1 cellular context compared by ENCODE assay signal in genomic region chr11:75562048-75562835, GRCh38.
TF ChIP-seq lines count a peak whose summit lies in the region.

TSS of gene SERPINH1 (plus strand) at chr11:75562253. CDS start at chr11:75566350, 4,097 bp downstream.

TF ChIP-seq in HepG2, 621 proteins besides CTCF, POLR2A, EP300 and RAD21 (continued from another document and continues in another):
- TF ChIP-seq E2F2 (CRISPR knock-in tag; IDR thresholded peaks at IDR 0.05; ENCODE audit: borderline replicate concordance) (no peak), JUND (CRISPR knock-in tag; IDR thresholded peaks at IDR 0.05) (no peak), ZNF18 (CRISPR knock-in tag; IDR thresholded peaks at IDR 0.05; ENCODE audit: insufficient replicate concordance) (peak; percentile 67), ZMYM4 (CRISPR knock-in tag; IDR thresholded peaks at IDR 0.05) (peak; percentile 30), KDM2A (CRISPR knock-in tag; IDR thresholded peaks at IDR 0.05; ENCODE audit: borderline replicate concordance, low read depth) (0 out of 2 replicates have a peak, but pooled peaks have one; percentile 35), PRDM4 (CRISPR knock-in tag; IDR thresholded peaks at IDR 0.05; ENCODE audit: borderline replicate concordance) (no peak), SMC3 (IDR thresholded peaks at IDR 0.05; ENCODE audit: low read length) (no peak), ZNF615 (CRISPR knock-in tag; IDR thresholded peaks at IDR 0.05; ENCODE audit: borderline replicate concordance) (no peak), ZNF101 (CRISPR knock-in tag; IDR thresholded peaks at IDR 0.05; ENCODE audit: borderline replicate concordance, low read depth) (no peak), ATAD3A (CRISPR knock-in tag; IDR thresholded peaks at IDR 0.05) (no peak), SP2 (CRISPR knock-in tag; IDR thresholded peaks at IDR 0.05) (peak; percentile 66), MLLT10 (CRISPR knock-in tag; IDR thresholded peaks at IDR 0.05) (no peak), ZNF710 (CRISPR knock-in tag; IDR thresholded peaks at IDR 0.05; ENCODE audit: borderline replicate concordance) (no peak; the same call in 1 of the 2 replicates), TAF15 (IDR thresholded peaks at IDR 0.05; ENCODE audit: low read depth, low read length, poor library complexity, severe bottlenecking) (no peak), RFX3 (CRISPR knock-in tag; IDR thresholded peaks at IDR 0.05) (no peak), MIXL1 (CRISPR knock-in tag; IDR thresholded peaks at IDR 0.05) (no peak), ZNF230 (CRISPR knock-in tag; IDR thresholded peaks at IDR 0.05) (no peak), ZFP91 (CRISPR knock-in tag; IDR thresholded peaks at IDR 0.05; ENCODE audit: borderline replicate concordance) (no peak), NFE2 (CRISPR knock-in tag; IDR thresholded peaks at IDR 0.05) (no peak), ZNF747 (CRISPR knock-in tag; IDR thresholded peaks at IDR 0.05; ENCODE audit: borderline replicate concordance) (no peak; the same call in 1 of the 2 replicates), ZNF253 (CRISPR knock-in tag; IDR thresholded peaks at IDR 0.05; ENCODE audit: borderline replicate concordance) (0 out of 2 replicates have a peak, but pooled peaks have one; percentile 69), ZBTB25 (CRISPR knock-in tag; IDR thresholded peaks at IDR 0.05) (peak; percentile 13; the same call in 1 of the 2 replicates), ZHX1 (CRISPR knock-in tag; IDR thresholded peaks at IDR 0.05; ENCODE audit: low read depth) (no peak), BATF2 (CRISPR knock-in tag; IDR thresholded peaks at IDR 0.05) (no peak), CHD4 (IDR thresholded peaks at IDR 0.05; ENCODE audit: borderline replicate concordance, low read length) (no peak), FOSL2 (CRISPR knock-in tag; IDR thresholded peaks at IDR 0.05) (peak; percentile 26; the same call in 1 of the 2 replicates), MED13 (CRISPR knock-in tag; IDR thresholded peaks at IDR 0.05) (peak; percentile 54; the same call in 1 of the 2 replicates), SP4 (CRISPR knock-in tag; IDR thresholded peaks at IDR 0.05) (peak; percentile 73; the same call in 1 of the 2 replicates), AGO1 (IDR thresholded peaks at IDR 0.05; ENCODE audit: low read depth, low read length, poor library complexity, severe bottlenecking) (no peak), U2AF2 (IDR thresholded peaks at IDR 0.05; ENCODE audit: low read depth, low read length) (no peak), ZNF44 (CRISPR knock-in tag; IDR thresholded peaks at IDR 0.05) (no peak), TP53 (CRISPR knock-in tag; conservative IDR thresholded peaks at IDR 0.05) (no peak), RELA (CRISPR knock-in tag; IDR thresholded peaks at IDR 0.05) (no peak), HDAC2 (CRISPR knock-in tag; IDR thresholded peaks at IDR 0.05) (peak; percentile 15; the same call in 1 of the 2 replicates), THAP9 (CRISPR knock-in tag; IDR thresholded peaks at IDR 0.05; ENCODE audit: borderline replicate concordance) (peak; percentile 43), ZNF337 (CRISPR knock-in tag; IDR thresholded peaks at IDR 0.05; ENCODE audit: borderline replicate concordance, low read depth) (no peak), ZNF333 (CRISPR knock-in tag; IDR thresholded peaks at IDR 0.05; ENCODE audit: borderline replicate concordance) (peak; percentile 71; the same call in 1 of the 2 replicates), ZNF784 (CRISPR knock-in tag; IDR thresholded peaks at IDR 0.05; ENCODE audit: borderline replicate concordance) (no peak), ZFP36 (IDR thresholded peaks at IDR 0.05; ENCODE audit: borderline replicate concordance, low read depth, low read length, partially characterized antibody) (no peak), ZBTB33 (CRISPR knock-in tag; IDR thresholded peaks at IDR 0.05) (no peak), BRCA1 (CRISPR knock-in tag; IDR thresholded peaks at IDR 0.05) (no peak), HOXA9 (CRISPR knock-in tag; IDR thresholded peaks at IDR 0.05; ENCODE audit: borderline replicate concordance) (no peak), NFE2L2 (IDR thresholded peaks at IDR 0.05; ENCODE audit: low read length) (no peak)
